In genomic region chr22:44369241-44369652, GRCh38 we compare ENCODE assay signal across 2 cellular contexts.
TF ChIP-seq lines count a peak whose summit lies in the region.

No MANE protein-coding gene starts in this region.

TF ChIP-seq in IMR-90, 13 proteins besides CTCF, POLR2A, EP300 and RAD21:
- TF ChIP-seq, protein P1, sequence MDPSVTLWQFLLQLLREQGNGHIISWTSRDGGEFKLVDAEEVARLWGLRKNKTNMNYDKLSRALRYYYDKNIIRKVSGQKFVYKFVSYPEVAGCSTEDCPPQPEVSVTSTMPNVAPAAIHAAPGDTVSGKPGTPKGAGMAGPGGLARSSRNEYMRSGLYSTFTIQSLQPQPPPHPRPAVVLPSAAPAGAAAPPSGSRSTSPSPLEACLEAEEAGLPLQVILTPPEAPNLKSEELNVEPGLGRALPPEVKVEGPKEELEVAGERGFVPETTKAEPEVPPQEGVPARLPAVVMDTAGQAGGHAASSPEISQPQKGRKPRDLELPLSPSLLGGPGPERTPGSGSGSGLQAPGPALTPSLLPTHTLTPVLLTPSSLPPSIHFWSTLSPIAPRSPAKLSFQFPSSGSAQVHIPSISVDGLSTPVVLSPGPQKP (IDR thresholded peaks at IDR 0.05; ENCODE audit: borderline replicate concordance, low read depth, low read length) = no peak
- TF ChIP-seq USF2 (IDR thresholded peaks at IDR 0.05; ENCODE audit: low read depth, low read length) = no peak
- TF ChIP-seq RFX5 (IDR thresholded peaks at IDR 0.05; ENCODE audit: low read depth, low read length) = no peak
- TF ChIP-seq MAFK (IDR thresholded peaks at IDR 0.05; ENCODE audit: low read depth, low read length) = no peak
- TF ChIP-seq NFE2L2 (IDR thresholded peaks at IDR 0.05; ENCODE audit: low read depth, low read length) = no peak
- TF ChIP-seq CHD1 (IDR thresholded peaks at IDR 0.05; ENCODE audit: low read depth, low read length) = no peak
- no peak for TF ChIP-seq MAZ (IDR thresholded peaks at IDR 0.05; ENCODE audit: borderline replicate concordance, low read depth, low read length)
- no peak for TF ChIP-seq CEBPB (IDR thresholded peaks at IDR 0.05; ENCODE audit: low read depth, low read length)
- no peak for TF ChIP-seq MXI1 (IDR thresholded peaks at IDR 0.05; ENCODE audit: borderline replicate concordance, low read depth, low read length)
- TF ChIP-seq RCOR1 (IDR thresholded peaks at IDR 0.05; ENCODE audit: insufficient replicate concordance, low read length) = no peak

TF ChIP-seq in neural cell, 6 proteins besides CTCF, POLR2A, EP300 and RAD21:
- TF ChIP-seq MXI1 (conservative IDR thresholded peaks at IDR 0.05; ENCODE audit: poor library complexity, severe bottlenecking) = no peak
- no peak for TF ChIP-seq SMC3 (conservative IDR thresholded peaks at IDR 0.05; ENCODE audit: poor library complexity)
- no peak for TF ChIP-seq REST (IDR thresholded peaks at IDR 0.05; ENCODE audit: borderline replicate concordance)
- TF ChIP-seq TAF1 (IDR thresholded peaks at IDR 0.05; ENCODE audit: low read depth) = no peak
- no peak for TF ChIP-seq EZH2 (IDR thresholded peaks at IDR 0.05; ENCODE audit: borderline replicate concordance, insufficient read depth, low read length, poor library complexity, severe bottlenecking)
- no peak for TF ChIP-seq POLR2AphosphoS5 (IDR thresholded peaks at IDR 0.05)
